32 cellular contexts compared by ENCODE assay signal in genomic region chr20:60065741-60066437, GRCh38.
"Had no signal": no experiment of that assay in that cellular context is flagged by ENCODE, and none has a peak within 500 bp of the region (broad histone marks: within the 10 kb centered on the region; RNA-seq: fewer than 3 reads in every experiment).

No MANE protein-coding gene starts in this region.

- H3K4me3 ChIP-seq: adrenal gland, body of pancreas, coronary artery, dorsolateral prefrontal cortex, heart left ventricle, left lung, mucosa of descending colon, ovary, smooth muscle cell, stomach, thyroid gland, upper lobe of left lung, vagina had no signal

- H3K27ac Mint-ChIP-seq: activated B cell treated with CpG ODN at 0.5 μM for 24 hours; activated CD4-positive, alpha-beta T cell treated with anti-CD3 and anti-CD28 coated beads for 36 hours; activated naive CD4-positive, alpha-beta T cell treated with anti-CD3 and anti-CD28 coated beads for 36 hours; activated naive CD8-positive, alpha-beta T cell treated with anti-CD3 and anti-CD28 coated beads for 36 hours; activated T-helper 1 cell treated with anti-CD3 and anti-CD28 coated beads, Interleukin-12 subunit alpha, Interleukin-12 subunit beta, Interleukin-2, Interleukin-4 antibody, amounts not matched to agents 30 ng/mL and 10 ng/mL and 1 ng/mL, durations not matched to agents 14 hours and 24 hours and 36 hours; progenitor cell of endocrine pancreas; stimulated activated naive B cell treated with anti-CD40 and anti-IgM and Interleukin-4, amounts not matched to agents 10 μg/mL and 1 μg/mL and 100 μg/mL, for 72 hours; T-cell; T-helper 2 cell treated with Interferon-gamma antibody and Interleukin-4, amounts not matched to agents 5 μg/mL and 100 μg/mL, for 36 hours had no signal

- ATAC-seq: activated CD4-positive, alpha-beta T cell treated with anti-CD3 and anti-CD28 coated beads for 36 hours; body of pancreas; left lung; mucosa of descending colon; stimulated activated naive B cell treated with anti-CD40 and anti-IgM and Interleukin-4, amounts not matched to agents 10 μg/mL and 1 μg/mL and 100 μg/mL, for 72 hours; T-cell had no signal

- DNase-seq: activated B cell treated with CpG ODN at 0.5 μM for 24 hours; activated CD4-positive, alpha-beta T cell treated with anti-CD3 and anti-CD28 coated beads for 36 hours; activated effector memory CD4-positive, alpha-beta T cell treated with anti-CD3 and anti-CD28 coated beads, Interleukin-2, amount 50 U/mL, for 16 hours; activated naive CD4-positive, alpha-beta T cell treated with anti-CD3 and anti-CD28 coated beads for 36 hours; activated naive CD8-positive, alpha-beta T cell treated with anti-CD3 and anti-CD28 coated beads for 36 hours; activated T-cell treated with anti-CD3 and anti-CD28 coated beads, Interleukin-2, amount 50 U/mL, for 1 hour; adrenal gland; body of pancreas; dorsolateral prefrontal cortex; effector memory CD4-positive, alpha-beta T cell; foreskin fibroblast; hypothalamus; kidney glomerular epithelial cell; left lung; mucosa of descending colon; ovary; retina; stimulated activated CD4-positive, alpha-beta T cell treated with anti-CD3 and anti-CD28 coated beads, Interleukin-1b, Interleukin-23, amount 100 ng/mL, for 48 hours; stimulated activated CD4-positive, alpha-beta T cell treated with anti-CD3 and anti-CD28 coated beads, Interleukin-4, amount 100 ng/mL, for 4 hours; stimulated activated CD8-positive, alpha-beta memory T cell treated with anti-CD3 and anti-CD28 coated beads, Interleukin-4, amount 100 ng/mL, for 48 hours; stimulated activated naive B cell treated with anti-CD40 and anti-IgM and Interleukin-4, amounts not matched to agents 10 μg/mL and 1 μg/mL and 100 μg/mL, for 72 hours; stomach; T-cell; thyroid gland; upper lobe of left lung had no signal

- H3K4me2 ChIP-seq: smooth muscle cell had no signal

- H3K4me1 Mint-ChIP-seq: activated B cell treated with CpG ODN at 0.5 μM for 24 hours; stimulated activated naive B cell treated with anti-CD40 and anti-IgM and Interleukin-4, amounts not matched to agents 10 μg/mL and 1 μg/mL and 100 μg/mL, for 72 hours had no signal

- H3K27me3 Mint-ChIP-seq: activated B cell treated with CpG ODN at 0.5 μM for 24 hours; activated CD4-positive, alpha-beta T cell treated with anti-CD3 and anti-CD28 coated beads for 36 hours; activated naive CD8-positive, alpha-beta T cell treated with anti-CD3 and anti-CD28 coated beads for 36 hours; T-cell had no signal

- H3K27me3 ChIP-seq: adrenal gland, body of pancreas, heart left ventricle, left lung, ovary, thyroid gland, upper lobe of left lung, vagina had no signal

- H3K36me3 ChIP-seq: adrenal gland, heart left ventricle, left lung, ovary, stomach, thyroid gland, upper lobe of left lung, vagina had no signal

- H3K36me3 Mint-ChIP-seq: activated naive CD8-positive, alpha-beta T cell treated with anti-CD3 and anti-CD28 coated beads for 36 hours; stimulated activated naive B cell treated with anti-CD40 and anti-IgM and Interleukin-4, amounts not matched to agents 10 μg/mL and 1 μg/mL and 100 μg/mL, for 72 hours had no signal

- H3K27ac ChIP-seq: adrenal gland, body of pancreas, coronary artery, dorsolateral prefrontal cortex, heart left ventricle, left lung, ovary, stomach, thyroid gland, upper lobe of left lung, vagina had no signal

- H3K4me1 ChIP-seq: body of pancreas, thyroid gland had no signal

- H3K9me3 ChIP-seq: adrenal gland, body of pancreas, heart left ventricle, left lung, mucosa of descending colon, ovary, stomach, thyroid gland, upper lobe of left lung, vagina had no signal

- H3K4me3 Mint-ChIP-seq: activated B cell treated with CpG ODN at 0.5 μM for 24 hours; activated CD4-positive, alpha-beta T cell treated with anti-CD3 and anti-CD28 coated beads for 36 hours; activated naive CD4-positive, alpha-beta T cell treated with anti-CD3 and anti-CD28 coated beads for 36 hours; activated naive CD8-positive, alpha-beta T cell treated with anti-CD3 and anti-CD28 coated beads for 36 hours; activated T-helper 1 cell treated with anti-CD3 and anti-CD28 coated beads, Interleukin-12 subunit alpha, Interleukin-12 subunit beta, Interleukin-2, Interleukin-4 antibody, amounts not matched to agents 30 ng/mL and 10 ng/mL and 1 ng/mL, durations not matched to agents 14 hours and 24 hours and 36 hours; stimulated activated naive B cell treated with anti-CD40 and anti-IgM and Interleukin-4, amounts not matched to agents 10 μg/mL and 1 μg/mL and 100 μg/mL, for 72 hours; T-cell; T-helper 2 cell treated with Interferon-gamma antibody and Interleukin-4, amounts not matched to agents 5 μg/mL and 100 μg/mL, for 36 hours had no signal

- H3K9me3 Mint-ChIP-seq: activated B cell treated with CpG ODN at 0.5 μM for 24 hours; activated naive CD4-positive, alpha-beta T cell treated with anti-CD3 and anti-CD28 coated beads for 36 hours; activated naive CD8-positive, alpha-beta T cell treated with anti-CD3 and anti-CD28 coated beads for 36 hours; stimulated activated naive B cell treated with anti-CD40 and anti-IgM and Interleukin-4, amounts not matched to agents 10 μg/mL and 1 μg/mL and 100 μg/mL, for 72 hours; T-cell; T-helper 2 cell treated with Interferon-gamma antibody and Interleukin-4, amounts not matched to agents 5 μg/mL and 100 μg/mL, for 36 hours had no signal
